ENCODE assay signal across 38 cellular contexts in the genomic region with DNA sequence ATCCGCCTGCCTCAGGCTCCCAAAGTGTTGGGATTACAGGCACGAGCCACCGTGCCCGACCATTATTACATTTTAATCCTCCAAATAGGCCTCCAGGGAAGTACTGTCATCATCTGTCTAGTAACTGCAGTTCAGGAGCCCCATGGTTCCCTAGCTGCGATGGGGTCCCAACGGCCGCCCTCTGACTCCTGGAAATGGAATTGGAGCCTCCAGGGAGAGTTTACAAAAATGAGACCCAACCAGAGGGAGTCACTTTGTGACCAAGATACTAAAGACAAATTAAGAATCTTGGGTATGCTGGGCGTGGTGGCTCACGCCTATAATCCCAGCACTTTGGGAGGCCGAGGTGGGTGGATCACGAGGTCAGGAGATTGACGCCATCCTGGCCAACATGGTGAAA. TPM values are rescaled to one million over a fixed set of nuclear protein-coding genes. Genes with fewer than 3 reads are reported as not detected.
"Had no signal": no experiment of that assay in that cellular context is flagged by ENCODE, and none has a peak within 500 bp of the region (broad histone marks: within the 10 kb centered on the region; RNA-seq: fewer than 3 reads in every experiment).

No MANE protein-coding gene starts in this region.

- H3K9me3 ChIP-seq: adrenal gland, ascending aorta had no signal

- H3K4me1 ChIP-seq: adrenal gland, ascending aorta had no signal

- H3K27ac ChIP-seq: adrenal gland, ascending aorta, cardiac muscle cell, VCaP had no signal

- ATAC-seq: activated CD8-positive, alpha-beta T cell treated with anti-CD3 and anti-CD28 coated beads for 36 hours; activated naive CD4-positive, alpha-beta T cell treated with anti-CD3 and anti-CD28 coated beads, Interleukin-2, amount 50 U/mL, for 72 hours; activated T-cell treated with anti-CD3 and anti-CD28 coated beads, Interleukin-2, amount 50 U/mL, for 4 hours; activated T-cell treated with anti-CD3 and anti-CD28 coated beads, Interleukin-2, amount 50 U/mL, for 72 hours; activated T-helper 17 cell treated with anti-CD3 and anti-CD28 coated beads, Interleukin-2, amount 50 U/mL, for 72 hours had no signal

- H3K36me3 Mint-ChIP-seq: activated CD4-positive, alpha-beta memory T cell treated with anti-CD3 and anti-CD28 coated beads for 36 hours; activated naive CD4-positive, alpha-beta T cell treated with anti-CD3 and anti-CD28 coated beads, Interleukin-2, amount 50 U/mL, for 72 hours; activated naive CD8-positive, alpha-beta T cell treated with anti-CD3 and anti-CD28 coated beads for 36 hours; brain had no signal

- H3K4me3 ChIP-seq: adrenal gland, ascending aorta, cardiac muscle cell had no signal

- H3K4me1 Mint-ChIP-seq: activated B cell treated with CpG ODN at 0.5 μM for 24 hours; activated CD4-positive, alpha-beta T cell treated with anti-CD3 and anti-CD28 coated beads, Interleukin-2, amount 10 ng/mL, durations not matched to agents 24 days and 14 days; activated naive CD8-positive, alpha-beta T cell treated with anti-CD3 and anti-CD28 coated beads for 36 hours; activated T-helper 17 cell treated with anti-CD3 and anti-CD28 coated beads, Interleukin-2, amount 50 U/mL, for 72 hours; brain; central memory CD8-positive, alpha-beta T cell had no signal

- H3K27me3 Mint-ChIP-seq: activated CD4-positive, alpha-beta memory T cell treated with anti-CD3 and anti-CD28 coated beads for 36 hours; activated CD4-positive, alpha-beta T cell treated with anti-CD3 and anti-CD28 coated beads, Interleukin-2, amount 10 ng/mL, durations not matched to agents 24 days and 14 days; activated CD8-positive, alpha-beta T cell treated with anti-CD3 and anti-CD28 coated beads for 36 hours; activated T-helper 17 cell treated with anti-CD3 and anti-CD28 coated beads, Interleukin-2, amount 50 U/mL, for 72 hours had no signal

- DNase-seq: activated B cell treated with CpG ODN at 0.5 μM for 24 hours; activated CD4-positive, alpha-beta memory T cell treated with anti-CD3 and anti-CD28 coated beads for 36 hours; activated CD4-positive, alpha-beta T cell treated with anti-CD3 and anti-CD28 coated beads for 4 hours; activated CD4-positive, alpha-beta T cell treated with anti-CD3 and anti-CD28 coated beads, Interleukin-2, amount 10 ng/mL, durations not matched to agents 24 days and 14 days; activated CD4-positive, alpha-beta T cell treated with anti-CD3 and anti-CD28 coated beads, Interleukin-2, amount 50 U/mL, for 1 hour; activated CD4-positive, alpha-beta T cell treated with anti-CD3 and anti-CD28 coated beads, Interleukin-2, amount 50 U/mL, for 4 hours; activated CD4-positive, CD25-positive, alpha-beta regulatory T cell treated with anti-CD3 and anti-CD28 coated beads, Interleukin-2, amount 50 U/mL, for 72 hours; activated CD8-positive, alpha-beta memory T cell treated with anti-CD3 and anti-CD28 coated beads, Interleukin-2, amount 50 U/mL, for 4 hours; activated CD8-positive, alpha-beta T cell treated with anti-CD3 and anti-CD28 coated beads for 36 hours; activated effector memory CD4-positive, alpha-beta T cell treated with anti-CD3 and anti-CD28 coated beads, Interleukin-2, amount 50 U/mL, for 16 hours; activated gamma-delta T cell treated with Interleukin-2 at 50 U/mL for 16 hours; activated naive CD4-positive, alpha-beta T cell; activated naive CD4-positive, alpha-beta T cell treated with anti-CD3 and anti-CD28 coated beads for 36 hours; activated naive CD4-positive, alpha-beta T cell treated with anti-CD3 and anti-CD28 coated beads, Interleukin-2, amount 50 U/mL, for 16 hours; activated naive CD8-positive, alpha-beta T cell treated with anti-CD3 and anti-CD28 coated beads for 36 hours; activated T-cell treated with anti-CD3 and anti-CD28 coated beads for 4 hours; activated T-cell treated with anti-CD3 and anti-CD28 coated beads, Interleukin-2, amount 50 U/mL, for 1 hour; activated T-cell treated with anti-CD3 and anti-CD28 coated beads, Interleukin-2, amount 50 U/mL, for 4 hours; activated T-cell treated with anti-CD3 and anti-CD28 coated beads, Interleukin-2, amount 50 U/mL, for 72 hours; adrenal gland; amniotic stem cell; anterior cingulate cortex; caudate nucleus; cerebellar nuclear complex; T-helper 1 cell; T-helper 2 cell; T-helper 9 cell had no signal

- H3K27ac Mint-ChIP-seq: activated B cell treated with CpG ODN at 0.5 μM for 24 hours; activated CD4-positive, alpha-beta memory T cell treated with anti-CD3 and anti-CD28 coated beads for 36 hours; activated CD4-positive, alpha-beta T cell treated with anti-CD3 and anti-CD28 coated beads, Interleukin-2, amount 10 ng/mL, durations not matched to agents 24 days and 14 days; activated CD8-positive, alpha-beta T cell treated with anti-CD3 and anti-CD28 coated beads for 36 hours; activated naive CD4-positive, alpha-beta T cell treated with anti-CD3 and anti-CD28 coated beads for 36 hours; activated naive CD8-positive, alpha-beta T cell treated with anti-CD3 and anti-CD28 coated beads for 36 hours; activated T-cell treated with anti-CD3 and anti-CD28 coated beads, Interleukin-2, amount 50 U/mL, for 72 hours; activated T-helper 1 cell treated with anti-CD3 and anti-CD28 coated beads, Interleukin-12 subunit alpha, Interleukin-12 subunit beta, Interleukin-2, Interleukin-4 antibody, amounts not matched to agents 30 ng/mL and 10 ng/mL and 1 ng/mL, durations not matched to agents 14 hours and 24 hours and 36 hours; activated T-helper 17 cell treated with anti-CD3 and anti-CD28 coated beads, Interleukin-2, amount 50 U/mL, for 72 hours; brain; T-helper 1 cell treated with Interleukin-12 subunit alpha and Interleukin-12 subunit beta and Interleukin-4 antibody, amounts not matched to agents 30 μg/mL and 1 μg/mL, for 36 hours; T-helper 2 cell treated with Interferon-gamma antibody and Interleukin-4, amounts not matched to agents 5 μg/mL and 100 μg/mL, for 36 hours had no signal

- H3K36me3 ChIP-seq: adrenal gland, ascending aorta, cardiac muscle cell had no signal

- H3K4me3 Mint-ChIP-seq: activated B cell treated with CpG ODN at 0.5 μM for 24 hours; activated CD4-positive, alpha-beta memory T cell treated with anti-CD3 and anti-CD28 coated beads for 36 hours; activated CD4-positive, alpha-beta T cell treated with anti-CD3 and anti-CD28 coated beads, Interleukin-2, amount 10 ng/mL, durations not matched to agents 24 days and 14 days; activated CD8-positive, alpha-beta T cell treated with anti-CD3 and anti-CD28 coated beads for 36 hours; activated naive CD4-positive, alpha-beta T cell treated with anti-CD3 and anti-CD28 coated beads for 36 hours; activated naive CD8-positive, alpha-beta T cell treated with anti-CD3 and anti-CD28 coated beads for 36 hours; activated T-cell treated with anti-CD3 and anti-CD28 coated beads, Interleukin-2, amount 50 U/mL, for 4 hours; activated T-cell treated with anti-CD3 and anti-CD28 coated beads, Interleukin-2, amount 50 U/mL, for 72 hours; activated T-helper 1 cell treated with anti-CD3 and anti-CD28 coated beads, Interleukin-12 subunit alpha, Interleukin-12 subunit beta, Interleukin-2, Interleukin-4 antibody, amounts not matched to agents 30 ng/mL and 10 ng/mL and 1 ng/mL, durations not matched to agents 14 hours and 24 hours and 36 hours; activated T-helper 17 cell treated with anti-CD3 and anti-CD28 coated beads, Interleukin-2, amount 50 U/mL, for 72 hours; brain; central memory CD8-positive, alpha-beta T cell; T-helper 1 cell treated with Interleukin-12 subunit alpha and Interleukin-12 subunit beta and Interleukin-4 antibody, amounts not matched to agents 30 μg/mL and 1 μg/mL, for 36 hours; T-helper 2 cell treated with Interferon-gamma antibody and Interleukin-4, amounts not matched to agents 5 μg/mL and 100 μg/mL, for 36 hours had no signal

- H3K9me3 Mint-ChIP-seq: activated B cell treated with CpG ODN at 0.5 μM for 24 hours; activated CD4-positive, alpha-beta memory T cell treated with anti-CD3 and anti-CD28 coated beads for 36 hours; activated CD4-positive, alpha-beta T cell treated with anti-CD3 and anti-CD28 coated beads, Interleukin-2, amount 10 ng/mL, durations not matched to agents 24 days and 14 days; activated CD8-positive, alpha-beta T cell treated with anti-CD3 and anti-CD28 coated beads for 36 hours; activated naive CD4-positive, alpha-beta T cell treated with anti-CD3 and anti-CD28 coated beads for 36 hours; activated naive CD4-positive, alpha-beta T cell treated with anti-CD3 and anti-CD28 coated beads, Interleukin-2, amount 50 U/mL, for 72 hours; activated naive CD8-positive, alpha-beta T cell treated with anti-CD3 and anti-CD28 coated beads for 36 hours; activated T-cell treated with anti-CD3 and anti-CD28 coated beads, Interleukin-2, amount 50 U/mL, for 4 hours; activated T-cell treated with anti-CD3 and anti-CD28 coated beads, Interleukin-2, amount 50 U/mL, for 72 hours; activated T-helper 1 cell treated with anti-CD3 and anti-CD28 coated beads, Interleukin-12 subunit alpha, Interleukin-12 subunit beta, Interleukin-2, Interleukin-4 antibody, amounts not matched to agents 30 ng/mL and 10 ng/mL and 1 ng/mL, durations not matched to agents 14 hours and 24 hours and 36 hours; activated T-helper 17 cell treated with anti-CD3 and anti-CD28 coated beads, Interleukin-2, amount 50 U/mL, for 72 hours; central memory CD8-positive, alpha-beta T cell; T-helper 1 cell treated with Interleukin-12 subunit alpha and Interleukin-12 subunit beta and Interleukin-4 antibody, amounts not matched to agents 30 μg/mL and 1 μg/mL, for 36 hours; T-helper 2 cell treated with Interferon-gamma antibody and Interleukin-4, amounts not matched to agents 5 μg/mL and 100 μg/mL, for 36 hours had no signal

- H3K27me3 ChIP-seq: adrenal gland, ascending aorta, cardiac muscle cell had no signal

RNA-seq across cellular contexts. Expression of a gene that starts 36.7 kb away (rescaled TPM):
- total RNA-seq: activated B cell treated with CpG ODN at 0.5 μM for 24 hours; activated CD4-positive, alpha-beta memory T cell treated with anti-CD3 and anti-CD28 coated beads for 36 hours; activated CD4-positive, alpha-beta T cell treated with anti-CD3 and anti-CD28 coated beads, Interleukin-2, amount 10 ng/mL, durations not matched to agents 24 days and 14 days; activated CD8-positive, alpha-beta memory T cell treated with anti-CD3 and anti-CD28 coated beads for 36 hours; activated CD8-positive, alpha-beta T cell treated with anti-CD3 and anti-CD28 coated beads for 36 hours; activated naive CD4-positive, alpha-beta T cell treated with anti-CD3 and anti-CD28 coated beads for 36 hours; activated naive CD4-positive, alpha-beta T cell treated with anti-CD3 and anti-CD28 coated beads, Interleukin-2, amount 50 U/mL, for 72 hours; activated naive CD8-positive, alpha-beta T cell treated with anti-CD3 and anti-CD28 coated beads for 36 hours; activated T-cell treated with anti-CD3 and anti-CD28 coated beads, Interleukin-2, amount 50 U/mL, for 4 hours; activated T-helper 1 cell treated with anti-CD3 and anti-CD28 coated beads, Interleukin-12 subunit alpha, Interleukin-12 subunit beta, Interleukin-2, Interleukin-4 antibody, amounts not matched to agents 30 ng/mL and 10 ng/mL and 1 ng/mL, durations not matched to agents 14 hours and 24 hours and 36 hours; activated T-helper 17 cell treated with anti-CD3 and anti-CD28 coated beads, Interleukin-2, amount 50 U/mL, for 72 hours had no signal
- polyA plus RNA-seq: cardiac muscle cell had no signal
